Comparison of ENCODE assay signal across 23 cellular contexts in genomic region chr15:52218816-52219215, GRCh38. TPM values are rescaled to one million over a fixed set of nuclear protein-coding genes. Genes with fewer than 3 reads are reported as not detected.
A peak's percentile ranks its signal among the peaks of the same experiment; 100 is the strongest.
DNase-seq lines count a peak whose midpoint lies in the region; ATAC-seq and TF ChIP-seq lines count a peak whose summit lies in the region.
"Had no signal": no experiment of that assay in that cellular context is flagged by ENCODE, and none has a peak within 500 bp of the region (broad histone marks: within the 10 kb centered on the region; RNA-seq: fewer than 3 reads in every experiment).

No MANE protein-coding gene starts in this region.

- no peaks in the 10 kb centered on the region for H3K36me3 ChIP-seq in SU-DHL-6 (ENCODE audit: low read length)
- H3K36me3 ChIP-seq: BE2C had no signal

- H3K9ac ChIP-seq in SU-DHL-6 (ENCODE audit: low read length): no peak overlapping the region
- H3K9ac ChIP-seq: BLaER1 treated with 17β-estradiol and CSF1 and Interleukin-3, amounts not matched to agents 10 nM and 100 nM had no signal

- peaks cover 12% of the 10 kb centered on the region for H3K79me2 ChIP-seq in SU-DHL-6 (ENCODE audit: insufficient read depth, low read length)

- H3K4me3 ChIP-seq in SU-DHL-6 (ENCODE audit: insufficient read depth, low read length, poor library complexity, severe bottlenecking): no peak overlapping the region
- H3K4me3 ChIP-seq: A549; BLaER1 treated with 17β-estradiol and CSF1 and Interleukin-3, amounts not matched to agents 10 nM and 100 nM; GM23338 had no signal

- H3K4me2 ChIP-seq in SU-DHL-6 (ENCODE audit: low read depth, low read length, poor library complexity, severe bottlenecking): no peak overlapping the region
- H3K4me2 ChIP-seq: A549; BLaER1 treated with 17β-estradiol and CSF1 and Interleukin-3, amounts not matched to agents 10 nM and 100 nM; GM23338 had no signal

- H3K9me2 ChIP-seq in SU-DHL-6 (replicated peaks; ENCODE audit: insufficient read depth, low read length): no peaks in the 10 kb centered on the region

- H3K27me3 ChIP-seq in SU-DHL-6 (ENCODE audit: low read length): no peaks in the 10 kb centered on the region
- H3K27me3 ChIP-seq: BE2C; BLaER1 treated with 17β-estradiol and CSF1 and Interleukin-3, amounts not matched to agents 10 nM and 100 nM had no signal

- H3K27me3 Mint-ChIP-seq in activated naive CD8-positive, alpha-beta T cell treated with anti-CD3 and anti-CD28 coated beads, Interleukin-2, amount 50 U/mL, for 24 hours: no peaks in the 10 kb centered on the region
- no peaks in the 10 kb centered on the region for H3K27me3 Mint-ChIP-seq in activated naive CD8-positive, alpha-beta T cell treated with anti-CD3 and anti-CD28 coated beads for 36 hours
- no peaks in the 10 kb centered on the region for H3K27me3 Mint-ChIP-seq in memory B cell
- H3K27me3 Mint-ChIP-seq in stimulated activated naive B cell treated with anti-CD40 and anti-IgM and Interleukin-4, amounts not matched to agents 10 μg/mL and 1 μg/mL and 100 μg/mL, for 72 hours: no peaks in the 10 kb centered on the region
- H3K27me3 Mint-ChIP-seq: CD4-positive, alpha-beta T cell; CD8-positive, alpha-beta memory T cell had no signal

- no peaks in the 10 kb centered on the region for H3K9me3 Mint-ChIP-seq in activated naive CD8-positive, alpha-beta T cell treated with anti-CD3 and anti-CD28 coated beads, Interleukin-2, amount 50 U/mL, for 24 hours
- no peaks in the 10 kb centered on the region for H3K9me3 Mint-ChIP-seq in activated naive CD8-positive, alpha-beta T cell treated with anti-CD3 and anti-CD28 coated beads for 36 hours
- H3K9me3 Mint-ChIP-seq in memory B cell: no peaks in the 10 kb centered on the region
- H3K9me3 Mint-ChIP-seq in stimulated activated naive B cell treated with anti-CD40 and anti-IgM and Interleukin-4, amounts not matched to agents 10 μg/mL and 1 μg/mL and 100 μg/mL, for 72 hours: no peaks in the 10 kb centered on the region
- H3K9me3 Mint-ChIP-seq: CD4-positive, alpha-beta T cell; CD8-positive, alpha-beta memory T cell; GM23338; H9 had no signal

- no peak overlapping the region for H2AFZ ChIP-seq in SU-DHL-6 (ENCODE audit: low read depth, low read length, severe bottlenecking)
- H2AFZ ChIP-seq: GM23338 had no signal

- H3K4me1 Mint-ChIP-seq in activated naive CD8-positive, alpha-beta T cell treated with anti-CD3 and anti-CD28 coated beads, Interleukin-2, amount 50 U/mL, for 24 hours: peaks cover 23% of the 10 kb centered on the region
- H3K4me1 Mint-ChIP-seq in activated naive CD8-positive, alpha-beta T cell treated with anti-CD3 and anti-CD28 coated beads for 36 hours: peaks cover 11% of the 10 kb centered on the region
- peaks cover 36% of the 10 kb centered on the region for H3K4me1 Mint-ChIP-seq in memory B cell
- H3K4me1 Mint-ChIP-seq in stimulated activated naive B cell treated with anti-CD40 and anti-IgM and Interleukin-4, amounts not matched to agents 10 μg/mL and 1 μg/mL and 100 μg/mL, for 72 hours: peaks cover 17 to 25% of the 10 kb centered on the region in 2 donors
- H3K4me1 Mint-ChIP-seq: CD14-positive monocyte, GM23338, H9 had no signal

- H3K27ac ChIP-seq in SU-DHL-6 (ENCODE audit: low read depth, low read length): peak overlapping the region; percentile 46; the same call in 1 of the 2 replicates
- H3K27ac ChIP-seq: A549; BLaER1 treated with 17β-estradiol and CSF1 and Interleukin-3, amounts not matched to agents 10 nM and 100 nM had no signal

- no peak for ATAC-seq in activated naive CD8-positive, alpha-beta T cell treated with anti-CD3 and anti-CD28 coated beads, Interleukin-2, amount 50 U/mL, for 24 hours
- ATAC-seq in memory B cell (ENCODE audit: low read depth): no peak
- ATAC-seq in stimulated activated naive B cell treated with anti-CD40 and anti-IgM and Interleukin-4, amounts not matched to agents 10 μg/mL and 1 μg/mL and 100 μg/mL, for 72 hours (replicated peaks): no peak
- ATAC-seq: A549, GM23338, HCT116 had no signal

- TF ChIP-seq CTCF in SU-DHL-6 (IDR thresholded peaks at IDR 0.05; ENCODE audit: insufficient read depth, low read length, poor library complexity, severe bottlenecking): no peak

- no peaks in the 10 kb centered on the region for H3K36me3 Mint-ChIP-seq in activated naive CD8-positive, alpha-beta T cell treated with anti-CD3 and anti-CD28 coated beads, Interleukin-2, amount 50 U/mL, for 24 hours (ENCODE audit: low read depth)
- no peaks in the 10 kb centered on the region for H3K36me3 Mint-ChIP-seq in activated naive CD8-positive, alpha-beta T cell treated with anti-CD3 and anti-CD28 coated beads for 36 hours
- H3K36me3 Mint-ChIP-seq in memory B cell: peaks cover 6% of the 10 kb centered on the region
- H3K36me3 Mint-ChIP-seq in stimulated activated naive B cell treated with anti-CD40 and anti-IgM and Interleukin-4, amounts not matched to agents 10 μg/mL and 1 μg/mL and 100 μg/mL, for 72 hours: peaks cover 0 to 4% of the 10 kb centered on the region in 2 donors
- H3K36me3 Mint-ChIP-seq: CD14-positive monocyte had no signal

- H3K4me3 Mint-ChIP-seq in activated naive CD8-positive, alpha-beta T cell treated with anti-CD3 and anti-CD28 coated beads, Interleukin-2, amount 50 U/mL, for 24 hours: no peak overlapping the region
- no peak overlapping the region for H3K4me3 Mint-ChIP-seq in activated naive CD8-positive, alpha-beta T cell treated with anti-CD3 and anti-CD28 coated beads for 36 hours
- H3K4me3 Mint-ChIP-seq in memory B cell: no peak overlapping the region
- H3K4me3 Mint-ChIP-seq in stimulated activated naive B cell treated with anti-CD40 and anti-IgM and Interleukin-4, amounts not matched to agents 10 μg/mL and 1 μg/mL and 100 μg/mL, for 72 hours: no peak overlapping the region
- H3K4me3 Mint-ChIP-seq: CD14-positive monocyte; CD4-positive, alpha-beta T cell; GM23338; H9 had no signal

- no peaks in the 10 kb centered on the region for H4K20me1 ChIP-seq in SU-DHL-6 (ENCODE audit: low read depth, low read length)
- H4K20me1 ChIP-seq: BLaER1 treated with 17β-estradiol and CSF1 and Interleukin-3, amounts not matched to agents 10 nM and 100 nM had no signal

- peaks cover 48% of the 10 kb centered on the region for H3F3A ChIP-seq in SU-DHL-6 (ENCODE audit: insufficient read depth)

- no peak for DNase-seq in activated naive CD8-positive, alpha-beta T cell treated with anti-CD3 and anti-CD28 coated beads, Interleukin-2, amount 50 U/mL, for 24 hours
- no peak for DNase-seq in activated naive CD8-positive, alpha-beta T cell treated with anti-CD3 and anti-CD28 coated beads for 36 hours
- DNase-seq in memory B cell (ENCODE audit: low spot score in 2 of 2) (no peak), NCI-H1105 (lab: John Stamatoyannopoulos, UW) (no peak), SHP77 (lab: John Stamatoyannopoulos, UW) (no peak)
- DNase-seq in stimulated activated naive B cell treated with anti-CD40 and anti-IgM and Interleukin-4, amounts not matched to agents 10 μg/mL and 1 μg/mL and 100 μg/mL, for 72 hours: no peak
- DNase-seq: 8988T; ACHN; AML-193; BE2C; CD4-positive, alpha-beta T cell; CD8-positive, alpha-beta memory T cell; DMS 273 treated with DMSO at 0.1 percent for 48 hours; DMS79; EL; GF-D8; H9 had no signal

- H3K9me3 ChIP-seq in SU-DHL-6 (ENCODE audit: insufficient read depth, low read length): no peaks in the 10 kb centered on the region
- H3K9me3 ChIP-seq: A549; BE2C; BLaER1 treated with 17β-estradiol and CSF1 and Interleukin-3, amounts not matched to agents 10 nM and 100 nM had no signal

- H3K27ac Mint-ChIP-seq in activated naive CD8-positive, alpha-beta T cell treated with anti-CD3 and anti-CD28 coated beads, Interleukin-2, amount 50 U/mL, for 24 hours: peak overlapping the region; percentile 61
- H3K27ac Mint-ChIP-seq in activated naive CD8-positive, alpha-beta T cell treated with anti-CD3 and anti-CD28 coated beads for 36 hours: no peak overlapping the region
- H3K27ac Mint-ChIP-seq in memory B cell: peak overlapping the region; percentile 3
- H3K27ac Mint-ChIP-seq in stimulated activated naive B cell treated with anti-CD40 and anti-IgM and Interleukin-4, amounts not matched to agents 10 μg/mL and 1 μg/mL and 100 μg/mL, for 72 hours: no peak overlapping the region
- H3K27ac Mint-ChIP-seq: CD14-positive monocyte, GM23338, H9 had no signal

RNA-seq across cellular contexts. Expression of gene GNB5, which starts 27.6 kb away (rescaled TPM):
- 10 to 100 TPM; 14.5 to 16.2 TPM for total RNA-seq in activated naive CD8-positive, alpha-beta T cell treated with anti-CD3 and anti-CD28 coated beads for 36 hours

Comparison
In these comparisons a context has a peak if more than half of its experiments do, and no peak if none do; other contexts are left out.
1. H3K27ac Mint-ChIP-seq: peak in activated naive CD8-positive, alpha-beta T cell treated with anti-CD3 and anti-CD28 coated beads, Interleukin-2, amount 50 U/mL, for 24 hours (single experiment) and memory B cell (single experiment); none in activated naive CD8-positive, alpha-beta T cell treated with anti-CD3 and anti-CD28 coated beads for 36 hours (single experiment) and stimulated activated naive B cell treated with anti-CD40 and anti-IgM and Interleukin-4, amounts not matched to agents 10 μg/mL and 1 μg/mL and 100 μg/mL, for 72 hours (single experiment).